Comparison of ENCODE assay signal across 8 cellular contexts in genomic region chr1:21216835-21217811, GRCh38. TPM values are rescaled to one million over a fixed set of nuclear protein-coding genes. Genes with fewer than 3 reads are reported as not detected.
DNase-seq lines count a peak whose midpoint lies in the region; ATAC-seq and TF ChIP-seq lines count a peak whose summit lies in the region.

No MANE protein-coding gene starts in this region.

- no peaks in the 10 kb centered on the region for H3K27me3 ChIP-seq in gastroesophageal sphincter
- no peaks in the 10 kb centered on the region for H3K27me3 ChIP-seq in psoas muscle (ENCODE audit: insufficient read depth in 3 of 3, low read length in 2 of 3)

- no peak overlapping the region for H2AFZ ChIP-seq in OCI-LY7 (ENCODE audit: low read length)

- H3K27me3 Mint-ChIP-seq in activated T-cell treated with anti-CD3 and anti-CD28 coated beads, Interleukin-2, amount 50 U/mL, for 4 hours (ENCODE audit: low read depth): no peaks in the 10 kb centered on the region

- H4K20me1 ChIP-seq in OCI-LY7 (ENCODE audit: insufficient read depth, low read length): no peaks in the 10 kb centered on the region

- H3K79me2 ChIP-seq in OCI-LY7 (ENCODE audit: insufficient read depth, low read depth, low read length): no peaks in the 10 kb centered on the region

- DNase-seq in NOMO-1 treated with DMSO at 0.1 percent for 48 hours (lab: John Stamatoyannopoulos, UW; ENCODE audit: unreplicated experiment): peak; percentile 7
- DNase-seq in NOMO-1 treated with dmso at 0.1 percent for 144 hours (lab: John Stamatoyannopoulos, UW; ENCODE audit: unreplicated experiment): no peak
- DNase-seq in OCI-LY7 (ENCODE audit: low spot score): peak; percentile 71
- DNase-seq in activated T-cell treated with anti-CD3 and anti-CD28 coated beads, Interleukin-2, amount 50 U/mL, for 4 hours: peak; percentile 63
- DNase-seq in psoas muscle: peak; percentile 44 to 62

- no peak for TF ChIP-seq EP300 in gastroesophageal sphincter (IDR thresholded peaks at IDR 0.05)

- no peak overlapping the region for H3K4me2 ChIP-seq in OCI-LY7 (ENCODE audit: low read length)

- CTCF ChIA-PET in OCI-LY7 (lab: Charles Lee; ENCODE audit: unreplicated experiment): no interaction called here

- H3K36me3 ChIP-seq in OCI-LY7 (ENCODE audit: insufficient read depth, low read length) (no peaks in the 10 kb centered on the region; the same call in 1 of the 2 replicates), gastroesophageal sphincter (peaks cover 0 to 52% of the 10 kb centered on the region in 2 donors), psoas muscle (ENCODE audit: insufficient read depth in 1 of 2, low read depth in 1 of 2) (peaks cover 0 to 33% of the 10 kb centered on the region in 2 donors)

- BruUV-seq in OCI-LY7 (replicated peaks; lab: Mats Ljungman, UMichigan): no TSS peak

- TF ChIP-seq CTCF in OCI-LY7 (conservative IDR thresholded peaks at IDR 0.05; ENCODE audit: low read length) (peak; percentile 94), gastroesophageal sphincter (IDR thresholded peaks at IDR 0.05) (peak in 3 of 4 experiments; percentile 49 to 65 (median 55)), psoas muscle (IDR thresholded peaks at IDR 0.05) (peak; percentile 54)

- H3K9me3 Mint-ChIP-seq in activated T-cell treated with anti-CD3 and anti-CD28 coated beads, Interleukin-2, amount 50 U/mL, for 4 hours: no peaks in the 10 kb centered on the region

- H3K36me3 Mint-ChIP-seq in activated T-cell treated with anti-CD3 and anti-CD28 coated beads, Interleukin-2, amount 50 U/mL, for 4 hours (ENCODE audit: insufficient read depth): peaks cover 15% of the 10 kb centered on the region

- 65 to 79% methylated on average over 4 to 9 of the region's 19 CpGs for WGBS in gastroesophageal sphincter (ENCODE audit: low coverage in 1 of 2), 2 donors
- WGBS in psoas muscle, 3 donors: 80 to 84% (median 82%) methylated on average over 18 to 19 of the region's 19 CpGs

- H3K27ac ChIP-seq in OCI-LY7 (ENCODE audit: low read depth, low read length, poor library complexity, severe bottlenecking): no peak overlapping the region
- H3K27ac ChIP-seq in gastroesophageal sphincter: no peak overlapping the region
- no peak overlapping the region for H3K27ac ChIP-seq in psoas muscle

- H3K4me1 Mint-ChIP-seq in activated T-cell treated with anti-CD3 and anti-CD28 coated beads, Interleukin-2, amount 50 U/mL, for 4 hours (ENCODE audit: low read depth): peaks cover 4% of the 10 kb centered on the region

- H3K4me1 ChIP-seq in OCI-LY7 (ENCODE audit: insufficient read depth, low read length, poor library complexity, severe bottlenecking) (peaks cover 6% of the 10 kb centered on the region), gastroesophageal sphincter (peaks cover 0 to 13% (median 0%) of the 10 kb centered on the region in 3 donors), psoas muscle (no peaks in the 10 kb centered on the region)

- intact Hi-C loops in OCI-LY7 (cut with micrococcal nuclease; ENCODE audit: unreplicated experiment) (loop anchor here (5.0 kb wide), 1 partner anchor 150 kb away; no protein-coding TSS in a partner anchor), psoas muscle (cut with DNase I) (no loop called here)

- H3K4me3 ChIP-seq in OCI-LY7 (ENCODE audit: low read depth, low read length, poor library complexity, severe bottlenecking) (no peak overlapping the region), gastroesophageal sphincter (no peak overlapping the region), psoas muscle (no peak overlapping the region)

- H3K9me3 ChIP-seq in OCI-LY7 (ENCODE audit: low read length) (no peaks in the 10 kb centered on the region), gastroesophageal sphincter (no peaks in the 10 kb centered on the region), psoas muscle (no peaks in the 10 kb centered on the region)

- peak; percentile 53 to 64 for ATAC-seq in activated T-cell treated with anti-CD3 and anti-CD28 coated beads, Interleukin-2, amount 50 U/mL, for 4 hours
- no peak for ATAC-seq in gastroesophageal sphincter
- ATAC-seq in psoas muscle: peak in 2 of 4 donors; percentile 42 to 61
- no peak for ATAC-seq in HG03025 (IDR thresholded peaks at IDR 0.05; ENCODE audit: low FRiP score, unreplicated experiment)
- ATAC-seq in GM18502 (IDR thresholded peaks at IDR 0.05; ENCODE audit: poor library complexity, unreplicated experiment): no peak

- POLR2A ChIA-PET in OCI-LY7 (lab: Charles Lee): no interaction called here

- no peaks in the 10 kb centered on the region for H3K9me2 ChIP-seq in OCI-LY7 (ENCODE audit: insufficient read depth, low read length)

- H3K4me3 Mint-ChIP-seq in activated T-cell treated with anti-CD3 and anti-CD28 coated beads, Interleukin-2, amount 50 U/mL, for 4 hours: no peak overlapping the region

- TF ChIP-seq POLR2A in gastroesophageal sphincter (IDR thresholded peaks at IDR 0.05): no peak

RNA-seq across cellular contexts. Expression of gene EIF4G3, which starts 40.4 kb away (rescaled TPM):
- 28.5 and 29.3 TPM in 2 replicates for total RNA-seq in OCI-LY7 (2014; rRNA removed; shearing (Covaris generic))
- total RNA-seq in OCI-LY7 (2022): 62.1 and 66.0 TPM in 2 replicates
- 10 to 100 TPM; 43.5 to 48.5 (median 46.1) TPM for total RNA-seq in activated T-cell treated with anti-CD3 and anti-CD28 coated beads, Interleukin-2, amount 50 U/mL, for 4 hours
- total RNA-seq in gastroesophageal sphincter: 10 to 100 TPM; 48.6 to 73.6 (median 57.9) TPM
- 10 to 100 TPM; 38.7 to 58.1 (median 48.2) TPM for total RNA-seq in psoas muscle
- polyA plus RNA-seq in psoas muscle: 10 to 100 TPM; 11.3 to 58.1 (median 24.6) TPM

Comparison
In these comparisons a context has a peak if more than half of its experiments do, and no peak if none do; other contexts are left out.
1. ATAC-seq: peak in activated T-cell treated with anti-CD3 and anti-CD28 coated beads, Interleukin-2, amount 50 U/mL, for 4 hours (2 of 2); none in gastroesophageal sphincter (single experiment), HG03025 (single experiment) and GM18502 (single experiment).
2. Peak in every context shown above with its lines, with median percentiles within 50 percentile points of each other: CTCF ChIP-seq.